19 cellular contexts compared by ENCODE assay signal in the genomic region with DNA sequence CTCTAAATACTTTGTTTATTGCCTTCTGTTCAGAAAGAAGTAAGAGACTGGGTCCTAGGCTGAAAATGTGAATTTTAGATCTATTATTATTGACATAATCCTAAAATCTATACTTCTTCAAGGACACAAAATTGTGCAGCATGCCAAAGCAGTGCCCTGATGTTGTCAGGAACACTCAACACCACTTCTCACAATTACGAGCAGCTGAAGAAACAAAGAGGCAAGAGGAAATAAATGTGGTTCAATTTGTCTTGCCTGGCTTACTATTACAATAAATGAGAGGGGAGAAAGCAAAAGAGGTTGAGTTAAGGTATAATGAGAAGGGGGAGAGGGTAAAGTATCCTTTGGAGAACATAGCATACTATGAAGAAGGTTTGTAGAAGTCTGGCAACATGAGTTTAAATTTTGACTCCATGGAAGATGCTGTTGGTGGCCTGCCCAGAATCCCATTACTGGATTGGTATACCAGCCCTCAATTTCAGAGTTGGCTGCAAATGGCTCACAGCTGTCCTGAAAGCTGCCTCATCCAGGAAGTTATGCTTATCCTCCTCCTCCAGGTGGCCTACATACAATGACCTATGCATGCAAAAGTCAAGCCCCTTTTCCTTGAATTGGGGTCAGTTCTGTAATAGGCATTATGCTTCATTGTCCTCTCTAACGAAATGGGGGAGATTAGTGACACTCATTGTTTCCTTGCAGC.
DNase-seq lines count a peak whose midpoint lies in the region; ATAC-seq and TF ChIP-seq lines count a peak whose summit lies in the region.
"Had no signal": no experiment of that assay in that cellular context is flagged by ENCODE, and none has a peak within 500 bp of the region (broad histone marks: within the 10 kb centered on the region; RNA-seq: fewer than 3 reads in every experiment).

No MANE protein-coding gene starts in this region.

- intact Hi-C loops in Right ventricle myocardium superior (cut with DNase I): no loop called here

- TF ChIP-seq CTCF in right atrium auricular region (IDR thresholded peaks at IDR 0.05): no peak

- ATAC-seq in Right ventricle myocardium superior (ENCODE audit: poor library complexity): peak; percentile 43
- ATAC-seq: HCT116, Panc1 had no signal

- H3K4me1 ChIP-seq in right atrium auricular region (no peaks in the 10 kb centered on the region), SJCRH30 (peaks cover 29% of the 10 kb centered on the region)

- H3K36me3 ChIP-seq in right atrium auricular region (no peaks in the 10 kb centered on the region), SJCRH30 (no peaks in the 10 kb centered on the region)

- no peak overlapping the region for H3K4me3 ChIP-seq in right atrium auricular region
- H3K4me3 ChIP-seq in SJCRH30: no peak overlapping the region
- H3K4me3 ChIP-seq: SK-N-MC had no signal

- no peaks in the 10 kb centered on the region for H3K27me3 ChIP-seq in right atrium auricular region
- no peaks in the 10 kb centered on the region for H3K27me3 ChIP-seq in SJCRH30

- H3K9me3 ChIP-seq in right atrium auricular region (no peaks in the 10 kb centered on the region), SJCRH30 (replicated peaks) (peaks cover 13% of the 10 kb centered on the region; the same call in 1 of the 2 replicates)

- DNase-seq in DMS 273 (lab: John Stamatoyannopoulos, UW; ENCODE audit: unreplicated experiment): peak; percentile 18
- DNase-seq in DMS 273 treated with DMSO at 0.1 percent for 48 hours (lab: John Stamatoyannopoulos, UW): no peak
- DNase-seq in Right ventricle myocardium superior: no peak
- no peak for DNase-seq in right atrium auricular region (ENCODE audit: low spot score)
- DNase-seq in SJCRH30: peak; percentile 82 to 90
- DNase-seq in hippocampal formation (lab: John Stamatoyannopoulos, UW): no peak
- no peak for DNase-seq in activated CD4-positive, CD25-positive, alpha-beta regulatory T cell treated with anti-CD3 and anti-CD28 coated beads, Interleukin-2, amount 50 U/mL, for 72 hours
- no peak for DNase-seq in T-helper 2 cell
- DNase-seq: AML-193, GOT3, Karpas-422, NCI-H1694 treated with DMSO at 0.1 percent for 48 hours, NCI-H2107, NCI-H226 had no signal

- no peak overlapping the region for H3K27ac ChIP-seq in right atrium auricular region
- H3K27ac ChIP-seq in SJCRH30: peak overlapping the region; percentile 92
- H3K27ac ChIP-seq: 22Rv1, C4-2B, SK-N-MC had no signal

Comparison
In these comparisons a context has a peak if more than half of its experiments do, and no peak if none do; other contexts are left out.
1. DNase-seq: peak in DMS 273 (single experiment) and SJCRH30 (2 of 2); none in DMS 273 treated with DMSO at 0.1 percent for 48 hours (single experiment), Right ventricle myocardium superior (single experiment), right atrium auricular region (single experiment), hippocampal formation (0 of 2), activated CD4-positive, CD25-positive, alpha-beta regulatory T cell treated with anti-CD3 and anti-CD28 coated beads, Interleukin-2, amount 50 U/mL, for 72 hours (single experiment) and T-helper 2 cell (0 of 5).